29 cellular contexts compared by ENCODE assay signal in the genomic region with DNA sequence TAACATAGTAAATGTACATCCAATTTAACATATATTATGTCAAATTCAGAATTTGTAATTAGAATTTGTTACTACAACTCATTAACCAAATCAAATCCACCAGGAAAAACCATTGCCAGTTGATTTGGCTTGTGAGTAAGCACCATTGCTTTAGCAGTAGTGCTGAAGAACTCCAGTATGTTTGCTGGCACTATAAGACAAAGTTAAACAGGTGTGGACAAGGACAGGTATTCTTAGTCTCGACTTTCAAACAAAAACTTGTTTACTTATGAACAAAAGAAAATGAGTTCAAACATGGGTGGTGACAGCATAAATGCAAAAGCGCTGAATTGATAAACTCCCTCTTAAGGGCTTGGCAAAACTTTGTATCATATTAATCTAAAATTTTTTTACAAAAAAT. TPM values are rescaled to one million over a fixed set of nuclear protein-coding genes. Genes with fewer than 3 reads are reported as not detected.
"Had no signal": no experiment of that assay in that cellular context is flagged by ENCODE, and none has a peak within 500 bp of the region (broad histone marks: within the 10 kb centered on the region; RNA-seq: fewer than 3 reads in every experiment).

No MANE protein-coding gene starts in this region.

- DNase-seq: activated CD4-positive, alpha-beta memory T cell treated with anti-CD3 and anti-CD28 coated beads for 36 hours; activated CD4-positive, alpha-beta T cell treated with anti-CD3 and anti-CD28 coated beads, Interleukin-2, amount 10 ng/mL, durations not matched to agents 24 days and 14 days; activated CD4-positive, CD25-positive, alpha-beta regulatory T cell treated with anti-CD3 and anti-CD28 coated beads, Interleukin-2, amount 50 U/mL, for 72 hours; activated naive CD8-positive, alpha-beta T cell treated with anti-CD3 and anti-CD28 coated beads, Interleukin-2, amount 50 U/mL, for 24 hours; activated T-cell treated with anti-CD3 and anti-CD28 coated beads, Interleukin-2, amount 50 U/mL, for 4 hours; amygdala; endodermal cell; hippocampal formation; kidney; right lobe of liver; stimulated activated CD4-positive, alpha-beta T cell treated with anti-CD3 and anti-CD28 coated beads, Interleukin-4, amount 100 ng/mL, for 24 hours; T-helper 2 cell; thyroid gland; upper lobe of left lung had no signal

- H3K27me3 ChIP-seq: breast epithelium, gastroesophageal sphincter, right lobe of liver, thyroid gland, upper lobe of left lung, vagina had no signal

- ATAC-seq: activated naive CD8-positive, alpha-beta T cell treated with anti-CD3 and anti-CD28 coated beads, Interleukin-2, amount 50 U/mL, for 24 hours; activated T-cell treated with anti-CD3 and anti-CD28 coated beads, Interleukin-2, amount 50 U/mL, for 4 hours; activated T-helper 17 cell treated with anti-CD3 and anti-CD28 coated beads, Interleukin-2, amount 50 U/mL, for 72 hours; gastroesophageal sphincter; stimulated activated effector memory CD8-positive, alpha-beta T cell treated with anti-CD3 and anti-CD28 coated beads, Interleukin-12 subunit alpha, Interleukin-12 subunit beta, amount 100 ng/mL, for 72 hours had no signal

- H3K36me3 ChIP-seq: breast epithelium, gastroesophageal sphincter, right lobe of liver, thyroid gland, upper lobe of left lung, vagina had no signal

- H3K27ac ChIP-seq: gastroesophageal sphincter, right lobe of liver, thyroid gland had no signal

- H3K4me3 ChIP-seq: breast epithelium, gastroesophageal sphincter, right lobe of liver, thyroid gland, upper lobe of left lung, vagina had no signal

- FAIRE-seq: kidney had no signal

- H3K4me1 ChIP-seq: breast epithelium, thyroid gland, upper lobe of left lung had no signal

- H3K9me3 ChIP-seq: breast epithelium, gastroesophageal sphincter, right lobe of liver, thyroid gland, upper lobe of left lung, vagina had no signal

RNA-seq across cellular contexts. Expression of a gene that starts 1.3 kb away (rescaled TPM):
- total RNA-seq: activated CD4-positive, alpha-beta memory T cell treated with anti-CD3 and anti-CD28 coated beads for 36 hours; activated CD4-positive, alpha-beta T cell treated with anti-CD3 and anti-CD28 coated beads, Interleukin-2, amount 10 ng/mL, durations not matched to agents 24 days and 14 days; activated T-cell treated with anti-CD3 and anti-CD28 coated beads, Interleukin-2, amount 50 U/mL, for 4 hours; activated T-helper 17 cell treated with anti-CD3 and anti-CD28 coated beads, Interleukin-2, amount 50 U/mL, for 72 hours; breast epithelium; endodermal cell; fibroblast of villous mesenchyme; kidney; left lobe of liver; lung microvascular endothelial cell; mesenteric fat pad; mucosa of gallbladder; osteoblast; posterior vena cava; renal cortical epithelial cell; skeletal muscle tissue; thyroid gland had no signal
- polyA plus RNA-seq: fibroblast of lung had no signal
